ENCODE assay signal across 1 cellular context in the genomic region with DNA sequence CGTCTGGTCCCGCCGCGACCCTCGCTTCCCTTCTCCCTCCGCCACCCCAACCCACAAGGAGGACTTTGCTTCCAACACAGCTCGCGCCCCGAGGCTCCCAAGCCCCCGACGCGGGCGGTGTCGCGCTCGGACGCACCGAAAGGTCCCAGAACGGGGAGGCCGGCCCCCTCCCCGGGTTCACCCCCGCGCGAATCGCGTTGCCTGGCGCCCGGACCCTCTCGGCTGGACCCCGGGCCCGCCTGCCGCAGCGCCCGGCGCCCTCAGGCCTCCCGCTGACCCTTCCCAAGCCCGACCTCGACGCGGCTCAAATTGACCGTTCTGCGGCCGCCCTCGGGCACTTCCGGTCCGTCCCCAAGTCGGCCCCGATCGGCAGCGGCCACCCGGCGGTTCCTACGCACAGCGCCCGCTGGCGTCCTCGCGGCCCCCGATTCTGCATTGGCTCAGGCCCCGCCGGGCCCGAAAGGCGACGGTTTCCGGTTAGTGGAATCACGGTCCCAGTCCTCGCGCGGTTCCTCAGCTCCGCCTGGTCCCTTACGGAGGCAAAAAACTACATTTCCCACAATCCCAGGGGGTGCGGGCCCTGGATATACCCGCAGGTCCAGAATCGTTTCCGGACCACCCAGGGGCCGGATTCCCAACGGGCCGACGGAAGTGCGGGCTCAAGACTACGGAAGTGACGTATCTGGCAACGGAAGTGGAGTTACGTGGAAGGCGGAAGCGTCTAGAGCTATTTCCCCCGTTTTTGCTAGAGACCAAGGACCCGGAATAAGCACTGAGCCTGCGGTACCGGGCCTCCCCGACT.
TF ChIP-seq lines count a peak whose summit lies in the region.

TSS of gene AURKAIP1 (minus strand) at position 347 of the 802 bp plus-strand sequence. CDS start 451 bp downstream, outside the sequence.

TF ChIP-seq in HepG2, 621 proteins besides CTCF, POLR2A, EP300 and RAD21 (continues in another document):
- TF ChIP-seq ZNF687 (CRISPR knock-in tag; IDR thresholded peaks at IDR 0.05) = peak; percentile 96
- no peak for TF ChIP-seq RFX1 (IDR thresholded peaks at IDR 0.05)
- TF ChIP-seq ZNF253 (CRISPR knock-in tag; IDR thresholded peaks at IDR 0.05; ENCODE audit: borderline replicate concordance) = 0 out of 2 replicates have a peak, but pooled peaks have one; percentile 5
- peak; percentile 93; the same call in 1 of the 2 replicates for TF ChIP-seq SRY (CRISPR knock-in tag; IDR thresholded peaks at IDR 0.05)
- peak; percentile 82; the same call in 1 of the 2 replicates for TF ChIP-seq ZNF24 (IDR thresholded peaks at IDR 0.05)
- TF ChIP-seq ZBTB3 (CRISPR knock-in tag; IDR thresholded peaks at IDR 0.05; ENCODE audit: borderline replicate concordance, low read depth) = 0 out of 2 replicates have a peak, but pooled peaks have one; percentile 41
- TF ChIP-seq, protein P1, sequence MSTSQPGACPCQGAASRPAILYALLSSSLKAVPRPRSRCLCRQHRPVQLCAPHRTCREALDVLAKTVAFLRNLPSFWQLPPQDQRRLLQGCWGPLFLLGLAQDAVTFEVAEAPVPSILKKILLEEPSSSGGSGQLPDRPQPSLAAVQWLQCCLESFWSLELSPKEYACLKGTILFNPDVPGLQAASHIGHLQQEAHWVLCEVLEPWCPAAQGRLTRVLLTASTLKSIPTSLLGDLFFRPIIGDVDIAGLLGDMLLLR (CRISPR knock-in tag; IDR thresholded peaks at IDR 0.05) = peak; percentile 80; the same call in 1 of the 2 replicates
- TF ChIP-seq ZNF552 (CRISPR knock-in tag; IDR thresholded peaks at IDR 0.05; ENCODE audit: borderline replicate concordance) = peak; percentile 91
- peak; percentile 86; the same call in 1 of the 2 replicates for TF ChIP-seq KLF12 (CRISPR knock-in tag; IDR thresholded peaks at IDR 0.05; ENCODE audit: borderline replicate concordance)
- TF ChIP-seq MXI1 (IDR thresholded peaks at IDR 0.05; ENCODE audit: borderline replicate concordance, low read depth, low read length) = peak; percentile 70; the same call in 2 of the 3 replicates
- no peak for TF ChIP-seq FOXM1 (CRISPR knock-in tag; IDR thresholded peaks at IDR 0.05)
- TF ChIP-seq PHB2 (IDR thresholded peaks at IDR 0.05; ENCODE audit: partially characterized antibody) = no peak
- TF ChIP-seq ZNF17 (CRISPR knock-in tag; IDR thresholded peaks at IDR 0.05) = no peak
- no peak for TF ChIP-seq MTF1 (CRISPR knock-in tag; IDR thresholded peaks at IDR 0.05)
- peak; percentile 96 for TF ChIP-seq MAF1 (CRISPR knock-in tag; IDR thresholded peaks at IDR 0.05; ENCODE audit: borderline replicate concordance)
- peak; percentile 66; the same call in 1 of the 2 replicates for TF ChIP-seq IRX3 (CRISPR knock-in tag; IDR thresholded peaks at IDR 0.05; ENCODE audit: borderline replicate concordance, low read depth)
- TF ChIP-seq, protein P2, sequence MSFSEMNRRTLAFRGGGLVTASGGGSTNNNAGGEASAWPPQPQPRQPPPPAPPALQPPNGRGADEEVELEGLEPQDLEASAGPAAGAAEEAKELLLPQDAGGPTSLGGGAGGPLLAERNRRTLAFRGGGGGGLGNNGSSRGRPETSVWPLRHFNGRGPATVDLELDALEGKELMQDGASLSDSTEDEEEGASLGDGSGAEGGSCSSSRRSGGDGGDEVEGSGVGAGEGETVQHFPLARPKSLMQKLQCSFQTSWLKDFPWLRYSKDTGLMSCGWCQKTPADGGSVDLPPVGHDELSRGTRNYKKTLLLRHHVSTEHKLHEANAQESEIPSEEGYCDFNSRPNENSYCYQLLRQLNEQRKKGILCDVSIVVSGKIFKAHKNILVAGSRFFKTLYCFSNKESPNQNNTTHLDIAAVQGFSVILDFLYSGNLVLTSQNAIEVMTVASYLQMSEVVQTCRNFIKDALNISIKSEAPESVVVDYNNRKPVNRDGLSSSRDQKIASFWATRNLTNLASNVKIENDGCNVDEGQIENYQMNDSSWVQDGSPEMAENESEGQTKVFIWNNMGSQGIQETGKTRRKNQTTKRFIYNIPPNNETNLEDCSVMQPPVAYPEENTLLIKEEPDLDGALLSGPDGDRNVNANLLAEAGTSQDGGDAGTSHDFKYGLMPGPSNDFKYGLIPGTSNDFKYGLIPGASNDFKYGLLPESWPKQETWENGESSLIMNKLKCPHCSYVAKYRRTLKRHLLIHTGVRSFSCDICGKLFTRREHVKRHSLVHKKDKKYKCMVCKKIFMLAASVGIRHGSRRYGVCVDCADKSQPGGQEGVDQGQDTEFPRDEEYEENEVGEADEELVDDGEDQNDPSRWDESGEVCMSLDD (CRISPR knock-in tag; IDR thresholded peaks at IDR 0.05; ENCODE audit: borderline replicate concordance) = no peak; the same call in 1 of the 2 replicates
- no peak for TF ChIP-seq SMYD3 (CRISPR knock-in tag; IDR thresholded peaks at IDR 0.05)
- peak; percentile 99 for TF ChIP-seq KAT8 (CRISPR knock-in tag; IDR thresholded peaks at IDR 0.05)
- TF ChIP-seq NCOA2 (CRISPR knock-in tag; IDR thresholded peaks at IDR 0.05) = peak; percentile 65
- TF ChIP-seq CBFB (CRISPR knock-in tag; IDR thresholded peaks at IDR 0.05) = peak; percentile 99
- TF ChIP-seq IKZF4 (CRISPR knock-in tag; IDR thresholded peaks at IDR 0.05; ENCODE audit: borderline replicate concordance, low read depth, not compliant biosample characterization) = no peak
- TF ChIP-seq SP140L (CRISPR knock-in tag; IDR thresholded peaks at IDR 0.05; ENCODE audit: borderline replicate concordance) = no peak; the same call in 1 of the 2 replicates
- peak; percentile 97 for TF ChIP-seq IRF2 (CRISPR knock-in tag; IDR thresholded peaks at IDR 0.05)
- TF ChIP-seq ZNF512 (CRISPR knock-in tag; IDR thresholded peaks at IDR 0.05) = no peak
- TF ChIP-seq ZKSCAN5 (CRISPR knock-in tag; IDR thresholded peaks at IDR 0.05) = no peak
- peak; percentile 63 for TF ChIP-seq ZNF746 (CRISPR knock-in tag; IDR thresholded peaks at IDR 0.05)
- TF ChIP-seq GATA4 (IDR thresholded peaks at IDR 0.05; ENCODE audit: borderline replicate concordance, low read depth) = peak; percentile 26; the same call in 1 of the 2 replicates
- TF ChIP-seq, protein P3, sequence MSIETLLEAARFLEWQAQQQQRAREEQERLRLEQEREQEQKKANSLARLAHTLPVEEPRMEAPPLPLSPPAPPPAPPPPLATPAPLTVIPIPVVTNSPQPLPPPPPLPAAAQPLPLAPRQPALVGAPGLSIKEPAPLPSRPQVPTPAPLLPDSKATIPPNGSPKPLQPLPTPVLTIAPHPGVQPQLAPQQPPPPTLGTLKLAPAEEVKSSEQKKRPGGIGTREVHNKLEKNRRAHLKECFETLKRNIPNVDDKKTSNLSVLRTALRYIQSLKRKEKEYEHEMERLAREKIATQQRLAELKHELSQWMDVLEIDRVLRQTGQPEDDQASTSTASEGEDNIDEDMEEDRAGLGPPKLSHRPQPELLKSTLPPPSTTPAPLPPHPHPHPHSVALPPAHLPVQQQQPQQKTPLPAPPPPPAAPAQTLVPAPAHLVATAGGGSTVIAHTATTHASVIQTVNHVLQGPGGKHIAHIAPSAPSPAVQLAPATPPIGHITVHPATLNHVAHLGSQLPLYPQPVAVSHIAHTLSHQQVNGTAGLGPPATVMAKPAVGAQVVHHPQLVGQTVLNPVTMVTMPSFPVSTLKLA (IDR thresholded peaks at IDR 0.05) = peak; percentile 41
- TF ChIP-seq POGK (CRISPR knock-in tag; conservative IDR thresholded peaks at IDR 0.05) = peak; percentile 98
- no peak for TF ChIP-seq PRPF4 (IDR thresholded peaks at IDR 0.05; ENCODE audit: low read depth, low read length, poor library complexity, severe bottlenecking)
- TF ChIP-seq, protein P4, sequence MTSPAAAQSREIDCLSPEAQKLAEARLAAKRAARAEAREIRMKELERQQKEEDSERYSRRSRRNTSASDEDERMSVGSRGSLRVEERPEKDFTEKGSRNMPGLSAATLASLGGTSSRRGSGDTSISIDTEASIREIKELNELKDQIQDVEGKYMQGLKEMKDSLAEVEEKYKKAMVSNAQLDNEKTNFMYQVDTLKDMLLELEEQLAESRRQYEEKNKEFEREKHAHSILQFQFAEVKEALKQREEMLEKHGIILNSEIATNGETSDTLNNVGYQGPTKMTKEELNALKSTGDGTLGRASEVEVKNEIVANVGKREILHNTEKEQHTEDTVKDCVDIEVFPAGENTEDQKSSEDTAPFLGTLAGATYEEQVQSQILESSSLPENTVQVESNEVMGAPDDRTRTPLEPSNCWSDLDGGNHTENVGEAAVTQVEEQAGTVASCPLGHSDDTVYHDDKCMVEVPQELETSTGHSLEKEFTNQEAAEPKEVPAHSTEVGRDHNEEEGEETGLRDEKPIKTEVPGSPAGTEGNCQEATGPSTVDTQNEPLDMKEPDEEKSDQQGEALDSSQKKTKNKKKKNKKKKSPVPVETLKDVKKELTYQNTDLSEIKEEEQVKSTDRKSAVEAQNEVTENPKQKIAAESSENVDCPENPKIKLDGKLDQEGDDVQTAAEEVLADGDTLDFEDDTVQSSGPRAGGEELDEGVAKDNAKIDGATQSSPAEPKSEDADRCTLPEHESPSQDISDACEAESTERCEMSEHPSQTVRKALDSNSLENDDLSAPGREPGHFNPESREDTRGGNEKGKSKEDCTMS (CRISPR knock-in tag; conservative IDR thresholded peaks at IDR 0.05) = no peak
- TF ChIP-seq REPIN1 (CRISPR knock-in tag; IDR thresholded peaks at IDR 0.05; ENCODE audit: borderline replicate concordance, low read depth) = peak; percentile 98
- peak; percentile 99 for TF ChIP-seq HDAC1 (CRISPR knock-in tag; IDR thresholded peaks at IDR 0.05)
- TF ChIP-seq UBTF (CRISPR knock-in tag; IDR thresholded peaks at IDR 0.05) = peak; percentile 100
- TF ChIP-seq ZNF329 (CRISPR knock-in tag; IDR thresholded peaks at IDR 0.05; ENCODE audit: low read depth) = no peak
- peak; percentile 63; the same call in 1 of the 2 replicates for TF ChIP-seq RFX5 (IDR thresholded peaks at IDR 0.05; ENCODE audit: low read depth, low read length)
- 0 out of 2 replicates have a peak, but pooled peaks have one; percentile 63 for TF ChIP-seq MYNN (CRISPR knock-in tag; IDR thresholded peaks at IDR 0.05; ENCODE audit: low read depth)
